In the genomic region with DNA sequence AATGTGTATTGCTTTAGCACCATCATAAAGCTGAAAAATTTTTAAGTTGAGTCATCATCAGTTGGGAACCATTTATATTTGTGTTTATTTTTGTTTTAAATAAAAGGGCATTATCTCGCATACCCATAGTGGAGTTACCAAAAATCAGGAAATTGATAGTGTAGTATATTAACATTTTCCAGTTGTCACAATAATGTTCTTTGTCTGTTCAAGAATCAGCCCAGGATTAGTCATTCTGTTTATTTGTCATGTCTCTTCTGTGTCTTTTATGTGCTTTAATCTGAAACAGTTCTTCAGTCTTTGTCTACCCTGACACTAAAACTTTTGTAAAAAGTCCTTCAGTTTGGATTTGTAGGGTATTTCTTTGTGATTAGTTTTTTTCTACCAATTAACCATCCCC, we compare ENCODE assay signal across 21 cellular contexts.
"Had no signal": no experiment of that assay in that cellular context is flagged by ENCODE, and none has a peak within 500 bp of the region (broad histone marks: within the 10 kb centered on the region; RNA-seq: fewer than 3 reads in every experiment).

No MANE protein-coding gene starts in this region.

- H3K4me3 ChIP-seq: coronary artery, dorsolateral prefrontal cortex, esophagus muscularis mucosa, gastrocnemius medialis, heart right ventricle, left lung, lower lobe of right lung, mucosa of descending colon had no signal

- H3K4me3 Mint-ChIP-seq: mesothelial cell of epicardium; naive B cell; naive thymus-derived CD8-positive, alpha-beta T cell had no signal

- H3K27me3 ChIP-seq: dorsolateral prefrontal cortex, esophagus muscularis mucosa, foreskin keratinocyte, gastrocnemius medialis, heart right ventricle, left lung had no signal

- H3K4me1 Mint-ChIP-seq: naive B cell; naive thymus-derived CD8-positive, alpha-beta T cell had no signal

- H3K4me1 ChIP-seq: esophagus muscularis mucosa, foreskin keratinocyte, gastrocnemius medialis, heart right ventricle, left lung, lower lobe of right lung had no signal

- H3K27ac Mint-ChIP-seq: mesothelial cell of epicardium; naive B cell; naive thymus-derived CD8-positive, alpha-beta T cell had no signal

- H3K36me3 Mint-ChIP-seq: mesothelial cell of epicardium; naive B cell; naive thymus-derived CD8-positive, alpha-beta T cell had no signal

- H3K36me3 ChIP-seq: esophagus muscularis mucosa, gastrocnemius medialis, heart right ventricle, left lung, lower lobe of right lung had no signal

- DNase-seq: dermis blood vessel endothelial cell; dorsolateral prefrontal cortex; effector CD4-positive, alpha-beta T cell; effector memory CD4-positive, alpha-beta T cell; foreskin keratinocyte; gastrocnemius medialis; glutamatergic neuron; head of caudate nucleus; heart right ventricle; hippocampal formation; left cardiac atrium; left lung; left ventricle myocardium superior; lower lobe of right lung; mesenchymal stem cell; mucosa of descending colon; naive B cell; naive thymus-derived CD8-positive, alpha-beta T cell had no signal

- ATAC-seq: foreskin keratinocyte; gastrocnemius medialis; heart right ventricle; left cardiac atrium; left lung; left ventricle myocardium superior; lower lobe of right lung; mucosa of descending colon; naive thymus-derived CD8-positive, alpha-beta T cell had no signal

- H3K27me3 Mint-ChIP-seq: naive B cell; naive thymus-derived CD8-positive, alpha-beta T cell had no signal

- H3K27ac ChIP-seq: coronary artery, dorsolateral prefrontal cortex, esophagus muscularis mucosa, foreskin keratinocyte, gastrocnemius medialis, heart right ventricle, left lung, lower lobe of right lung had no signal

- H3K9me3 ChIP-seq: esophagus muscularis mucosa, gastrocnemius medialis, left lung, lower lobe of right lung, mucosa of descending colon had no signal
